Comparison of ENCODE assay signal across 25 cellular contexts in the genomic region with DNA sequence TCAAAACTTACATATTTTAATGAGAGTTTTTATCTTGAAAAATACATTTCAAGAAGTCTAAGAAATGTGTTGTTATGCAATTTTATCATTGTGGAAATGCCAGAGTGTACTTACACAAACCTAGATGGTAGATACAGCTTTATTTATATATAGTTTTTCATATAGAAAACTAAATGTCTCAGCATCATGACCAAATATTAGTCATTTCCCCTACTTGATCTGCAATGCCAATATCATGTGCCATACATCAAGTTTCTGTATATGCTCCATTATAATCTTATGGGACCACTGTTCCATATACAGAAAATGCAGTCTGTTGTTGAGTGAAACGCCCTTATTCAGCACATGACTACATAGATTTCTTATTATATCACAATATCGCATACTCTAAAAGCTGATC.
"Had no signal": no experiment of that assay in that cellular context is flagged by ENCODE, and none has a peak within 500 bp of the region (broad histone marks: within the 10 kb centered on the region; RNA-seq: fewer than 3 reads in every experiment).

No MANE protein-coding gene starts in this region.

- H3K27ac ChIP-seq: adrenal gland, coronary artery, stomach, suprapubic skin, tibial nerve, WERI-Rb-1 had no signal

- H3K36me3 ChIP-seq: adrenal gland, WERI-Rb-1 had no signal

- H3K9me3 Mint-ChIP-seq: activated naive CD4-positive, alpha-beta T cell treated with anti-CD3 and anti-CD28 coated beads, Interleukin-2, amount 50 U/mL, for 72 hours; activated T-helper 1 cell treated with anti-CD3 and anti-CD28 coated beads, Interleukin-12 subunit alpha, Interleukin-12 subunit beta, Interleukin-2, Interleukin-4 antibody, amounts not matched to agents 30 ng/mL and 10 ng/mL and 1 ng/mL, durations not matched to agents 14 hours and 24 hours and 36 hours; immature natural killer cell; natural killer cell treated with Interleukin-12 subunit alpha and Interleukin-12 subunit beta and Interleukin-15 and Interleukin-18, amount 100 ng/mL, for 72 hours; stimulated activated memory B cell treated with anti-CD40 and anti-IgM and Interleukin-4, amounts not matched to agents 10 μg/mL and 1 μg/mL and 100 μg/mL, for 72 hours had no signal

- H3K4me1 ChIP-seq: adrenal gland had no signal

- H3K4me3 Mint-ChIP-seq: activated CD8-positive, alpha-beta T cell treated with anti-CD3 and anti-CD28 coated beads, Interleukin-2, amount 10 ng/mL, durations not matched to agents 7 days and 5 days; activated T-helper 1 cell treated with anti-CD3 and anti-CD28 coated beads, Interleukin-12 subunit alpha, Interleukin-12 subunit beta, Interleukin-2, Interleukin-4 antibody, amounts not matched to agents 30 ng/mL and 10 ng/mL and 1 ng/mL, durations not matched to agents 14 hours and 24 hours and 36 hours; immature natural killer cell; natural killer cell treated with Interleukin-12 subunit alpha and Interleukin-12 subunit beta and Interleukin-15 and Interleukin-18, amount 100 ng/mL, for 72 hours; stimulated activated memory B cell treated with anti-CD40 and anti-IgM and Interleukin-4, amounts not matched to agents 10 μg/mL and 1 μg/mL and 100 μg/mL, for 72 hours had no signal

- H3K4me3 ChIP-seq: adrenal gland, coronary artery, hepatocyte, left lung, stomach, suprapubic skin, tibial nerve had no signal

- H3K36me3 Mint-ChIP-seq: activated naive CD4-positive, alpha-beta T cell treated with anti-CD3 and anti-CD28 coated beads, Interleukin-2, amount 50 U/mL, for 72 hours had no signal

- H3K9me3 ChIP-seq: adrenal gland, left lung, stomach, suprapubic skin, tibial nerve had no signal

- DNase-seq: activated CD4-positive, alpha-beta T cell treated with anti-CD3 and anti-CD28 coated beads for 1 hour; activated CD4-positive, alpha-beta T cell treated with anti-CD3 and anti-CD28 coated beads, Interleukin-2, amount 50 U/mL, for 1 hour; activated CD8-positive, alpha-beta T cell treated with anti-CD3 and anti-CD28 coated beads, Interleukin-2, amount 10 ng/mL, durations not matched to agents 7 days and 5 days; activated gamma-delta T cell treated with Interleukin-2 at 50 U/mL for 16 hours; adrenal gland; foreskin melanocyte; glutamatergic neuron; immature natural killer cell; kidney glomerular epithelial cell; left lung; midbrain; posterior cingulate gyrus; stimulated activated CD4-positive, alpha-beta T cell treated with anti-CD3 and anti-CD28 coated beads, Interleukin-2, amount 100 ng/mL, for 24 hours; stomach; T-helper 1 cell; WERI-Rb-1 had no signal

- H3K27me3 ChIP-seq: adrenal gland, hepatocyte, left lung, stomach, suprapubic skin, tibial nerve had no signal

- H3K27me3 Mint-ChIP-seq: natural killer cell treated with Interleukin-12 subunit alpha and Interleukin-12 subunit beta and Interleukin-15 and Interleukin-18, amount 100 ng/mL, for 72 hours; stimulated activated memory B cell treated with anti-CD40 and anti-IgM and Interleukin-4, amounts not matched to agents 10 μg/mL and 1 μg/mL and 100 μg/mL, for 72 hours had no signal

- H3K27ac Mint-ChIP-seq: activated CD8-positive, alpha-beta T cell treated with anti-CD3 and anti-CD28 coated beads, Interleukin-2, amount 10 ng/mL, durations not matched to agents 7 days and 5 days; activated naive CD4-positive, alpha-beta T cell treated with anti-CD3 and anti-CD28 coated beads, Interleukin-2, amount 50 U/mL, for 72 hours; activated T-helper 1 cell treated with anti-CD3 and anti-CD28 coated beads, Interleukin-12 subunit alpha, Interleukin-12 subunit beta, Interleukin-2, Interleukin-4 antibody, amounts not matched to agents 30 ng/mL and 10 ng/mL and 1 ng/mL, durations not matched to agents 14 hours and 24 hours and 36 hours; natural killer cell treated with Interleukin-12 subunit alpha and Interleukin-12 subunit beta and Interleukin-15 and Interleukin-18, amount 100 ng/mL, for 72 hours; stimulated activated memory B cell treated with anti-CD40 and anti-IgM and Interleukin-4, amounts not matched to agents 10 μg/mL and 1 μg/mL and 100 μg/mL, for 72 hours had no signal

- ATAC-seq: activated CD8-positive, alpha-beta T cell treated with anti-CD3 and anti-CD28 coated beads, Interleukin-2, amount 10 ng/mL, durations not matched to agents 7 days and 5 days; activated naive CD4-positive, alpha-beta T cell treated with anti-CD3 and anti-CD28 coated beads, Interleukin-2, amount 50 U/mL, for 72 hours; natural killer cell treated with Interleukin-12 subunit alpha and Interleukin-12 subunit beta and Interleukin-15 and Interleukin-18, amount 100 ng/mL, for 72 hours; sciatic nerve; stimulated activated memory B cell treated with anti-CD40 and anti-IgM and Interleukin-4, amounts not matched to agents 10 μg/mL and 1 μg/mL and 100 μg/mL, for 72 hours had no signal

- H2AFZ ChIP-seq: hepatocyte had no signal

- H3K4me2 ChIP-seq: hepatocyte had no signal
